In the genomic region with DNA sequence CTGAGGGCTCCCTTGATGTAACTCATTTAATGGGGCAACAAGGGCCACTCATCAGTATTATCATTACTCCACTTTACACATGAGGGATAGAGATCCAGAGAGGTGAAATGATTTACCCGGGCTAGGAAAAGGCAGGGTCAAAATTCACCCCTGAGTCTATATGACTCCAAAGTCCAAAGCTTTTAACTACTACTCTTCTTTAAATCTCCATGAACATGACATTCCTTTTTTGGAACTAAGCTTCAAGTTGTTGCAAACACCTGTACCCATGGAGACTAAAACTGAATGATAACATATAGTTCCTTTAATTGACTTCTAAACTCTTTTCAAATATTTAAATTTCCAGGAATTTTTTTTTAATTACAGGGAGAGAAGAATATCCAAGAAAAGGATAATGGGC, we compare ENCODE assay signal across 1 cellular context.
TF ChIP-seq lines count a peak whose summit lies in the region.

No MANE protein-coding gene starts in this region.

TF ChIP-seq in liver, 16 proteins besides CTCF, POLR2A, EP300 and RAD21 (continued from another document):
- TF ChIP-seq ZBTB33 (IDR thresholded peaks at IDR 0.05) (peak; percentile 49), GABPA (IDR thresholded peaks at IDR 0.05 in 1 of 2, conservative IDR thresholded peaks at IDR 0.05 in 1 of 2) (no peak), YY1 (IDR thresholded peaks at IDR 0.05) (peak; percentile 84), JUND (IDR thresholded peaks at IDR 0.05) (peak; percentile 50 to 74), HNF4G (IDR thresholded peaks at IDR 0.05) (peak; percentile 90), EGR1 (IDR thresholded peaks at IDR 0.05; ENCODE audit: low read depth in 2 of 2) (no peak)
